Comparison of ENCODE assay signal across 7 cellular contexts in the genomic region with DNA sequence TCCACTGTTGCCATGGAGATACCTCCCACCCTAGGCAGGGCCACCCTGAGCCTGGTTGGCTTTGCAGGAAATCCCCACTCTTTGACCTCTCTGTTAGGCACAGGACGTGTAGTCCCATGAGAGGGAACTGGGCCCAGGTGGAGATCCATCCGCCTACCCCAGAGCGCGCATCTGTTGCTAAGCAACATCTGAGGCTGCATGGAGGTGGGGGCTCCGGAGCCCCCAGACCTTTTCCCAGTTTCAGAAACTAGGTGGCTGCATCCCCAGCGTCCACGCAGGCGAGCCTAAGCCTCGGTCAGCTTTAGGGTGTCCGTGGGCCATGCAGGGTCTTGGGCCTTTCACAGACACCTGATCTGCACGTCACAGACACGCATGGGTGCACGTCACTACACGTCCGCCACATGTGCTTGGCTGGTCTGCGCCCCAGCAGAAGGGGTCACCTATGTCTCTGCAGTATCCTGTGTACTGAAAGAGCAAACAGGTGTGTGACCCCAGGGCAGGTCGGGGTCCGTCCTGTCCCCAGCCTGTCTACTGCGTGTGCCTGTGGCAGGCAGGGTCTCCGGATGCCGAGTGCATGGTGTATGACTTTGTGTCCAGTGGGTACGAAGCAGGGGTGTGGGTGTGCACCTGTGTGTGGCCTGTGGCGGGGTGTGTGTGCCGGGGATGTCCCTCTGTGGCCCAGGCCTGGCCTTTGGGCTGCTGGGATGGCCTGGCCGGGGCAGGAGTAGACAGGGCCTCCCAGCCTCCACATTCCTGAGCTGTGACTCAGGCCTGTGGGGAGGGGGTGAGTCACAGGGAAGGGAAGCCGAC. TPM values are rescaled to one million over a fixed set of nuclear protein-coding genes. Genes with fewer than 3 reads are reported as not detected.
A peak's percentile ranks its signal among the peaks of the same experiment; 100 is the strongest.
DNase-seq lines count a peak whose midpoint lies in the region; ATAC-seq and TF ChIP-seq lines count a peak whose summit lies in the region.

No MANE protein-coding gene starts in this region.

- H3K27me3 ChIP-seq in GM23338 (ENCODE audit: insufficient read depth) = peaks cover 10% of the 10 kb centered on the region; the same call in 1 of the 2 replicates
- H3K27me3 ChIP-seq in neural cell (ENCODE audit: insufficient read depth, low read depth, low read length) = no peaks in the 10 kb centered on the region

- peaks cover 46% of the 10 kb centered on the region for H3K4me1 ChIP-seq in GM23338 (ENCODE audit: insufficient read depth)

- H3K27ac ChIP-seq in GM23338 (ENCODE audit: low read depth) (no peak overlapping the region), SK-N-MC (peak overlapping the region; percentile 21; the same call in 1 of the 2 replicates), neural cell (ENCODE audit: low read length) (peak overlapping the region; percentile 51)

- H3K9me3 ChIP-seq in SK-N-MC (ENCODE audit: low read depth, low read length) (no peaks in the 10 kb centered on the region), neural cell (ENCODE audit: low read length) (no peaks in the 10 kb centered on the region)

- H2AFZ ChIP-seq in GM23338 (no peak overlapping the region), neural cell (ENCODE audit: low read depth, low read length) (no peak overlapping the region)

- TF ChIP-seq RAD21 in neural cell (conservative IDR thresholded peaks at IDR 0.05) = no peak

- H3K4me3 ChIP-seq in GM23338 (peak overlapping the region; percentile 43; the same call in 1 of the 2 replicates), SK-N-MC (no peak overlapping the region), neural cell (ENCODE audit: low read length) (peak overlapping the region; percentile 43)

- no peak for TF ChIP-seq EP300 in neural cell (conservative IDR thresholded peaks at IDR 0.05; ENCODE audit: poor library complexity, severe bottlenecking)

- H3K9ac ChIP-seq in SK-N-MC (ENCODE audit: insufficient read length) (no peak overlapping the region), neural cell (ENCODE audit: low read length) (peak overlapping the region; percentile 47)

- H4K20me1 ChIP-seq in GM23338 (replicated peaks; ENCODE audit: insufficient read depth) (0 out of 2 replicates have a peak, but pooled peaks cover 4% of the 10 kb centered on the region), neural cell (ENCODE audit: insufficient read depth) (peaks cover 4% of the 10 kb centered on the region)

- peaks cover 2% of the 10 kb centered on the region for H3K9me3 Mint-ChIP-seq in GM23338

- H3K9me2 ChIP-seq in GM23338 (ENCODE audit: insufficient read depth) (no peaks in the 10 kb centered on the region), neural cell (ENCODE audit: insufficient read depth, low read length) (no peaks in the 10 kb centered on the region)

- H3K27ac Mint-ChIP-seq in GM23338 = peak overlapping the region; percentile 96

- TF ChIP-seq CTCF in GM23338 (conservative IDR thresholded peaks at IDR 0.05; ENCODE audit: low read depth in 2 of 2) (no peak), neural cell (IDR thresholded peaks at IDR 0.05; ENCODE audit: poor library complexity, severe bottlenecking) (no peak)

- H3K36me3 ChIP-seq in GM23338 (ENCODE audit: insufficient read depth) = no peaks in the 10 kb centered on the region
- H3K36me3 ChIP-seq in SK-N-MC (ENCODE audit: insufficient read depth, low read length) = peaks cover 2% of the 10 kb centered on the region; the same call in 1 of the 2 replicates
- no peaks in the 10 kb centered on the region for H3K36me3 ChIP-seq in neural cell (ENCODE audit: insufficient read depth, low read length)

- H3F3A ChIP-seq in GM23338 (replicated peaks; ENCODE audit: low read depth) (peaks cover 40% of the 10 kb centered on the region), neural cell (ENCODE audit: insufficient read depth, low read length, poor library complexity, severe bottlenecking) (no peaks in the 10 kb centered on the region)

- H3K79me2 ChIP-seq in GM23338 (replicated peaks; ENCODE audit: insufficient read depth) (peaks cover 9% of the 10 kb centered on the region), neural cell (replicated peaks; ENCODE audit: insufficient read depth, low read length) (peaks cover 24% of the 10 kb centered on the region)

- peaks cover 49% of the 10 kb centered on the region for H3K4me1 Mint-ChIP-seq in GM23338

- H3K27me3 Mint-ChIP-seq in GM23338 (ENCODE audit: insufficient read depth, low read depth, poor library complexity) = peaks cover 46% of the 10 kb centered on the region

- peak; percentile 87 for DNase-seq in GM23338 (ENCODE audit: low spot score)
- no peak for DNase-seq in SK-N-MC (ENCODE audit: low read depth, low spot score)
- no peak for DNase-seq in NCI-H1048 (lab: John Stamatoyannopoulos, UW)

- H3K4me2 ChIP-seq in GM23338 = peak overlapping the region; percentile 71
- H3K4me2 ChIP-seq in neural cell (ENCODE audit: low read length) = no peak overlapping the region

- peak; percentile 9 for ATAC-seq in GM23338
- peak; percentile 7 for ATAC-seq in esophagus mucosa
- no peak for ATAC-seq in HG03442 (IDR thresholded peaks at IDR 0.05; ENCODE audit: unreplicated experiment)
- ATAC-seq in HG02610 (IDR thresholded peaks at IDR 0.05; ENCODE audit: unreplicated experiment) = no peak

- H3K36me3 Mint-ChIP-seq in GM23338 (ENCODE audit: low read depth) = peaks cover 13% of the 10 kb centered on the region

- peak overlapping the region; percentile 52 for H3K4me3 Mint-ChIP-seq in GM23338

TF ChIP-seq in GM23338, 12 proteins besides CTCF, POLR2A, EP300 and RAD21 (continues in another document):
- no peak for TF ChIP-seq EZH2phosphoT487 (IDR thresholded peaks at IDR 0.05; ENCODE audit: unreplicated experiment)
- no peak for TF ChIP-seq ETS1 (IDR thresholded peaks at IDR 0.05)
- no peak for TF ChIP-seq STAT1 (IDR thresholded peaks at IDR 0.05; ENCODE audit: unreplicated experiment)
- TF ChIP-seq POLR2AphosphoS5 (IDR thresholded peaks at IDR 0.05; ENCODE audit: low read depth) = no peak; the same call in 1 of the 2 replicates

TF ChIP-seq in neural cell, 6 proteins besides CTCF, POLR2A, EP300 and RAD21:
- TF ChIP-seq POLR2AphosphoS5 (IDR thresholded peaks at IDR 0.05) (no peak), TAF1 (IDR thresholded peaks at IDR 0.05; ENCODE audit: low read depth) (no peak), SMC3 (conservative IDR thresholded peaks at IDR 0.05; ENCODE audit: poor library complexity) (no peak), EZH2 (IDR thresholded peaks at IDR 0.05; ENCODE audit: borderline replicate concordance, insufficient read depth, low read length, poor library complexity, severe bottlenecking) (no peak), MXI1 (conservative IDR thresholded peaks at IDR 0.05; ENCODE audit: poor library complexity, severe bottlenecking) (no peak)
- TF ChIP-seq, protein P1, sequence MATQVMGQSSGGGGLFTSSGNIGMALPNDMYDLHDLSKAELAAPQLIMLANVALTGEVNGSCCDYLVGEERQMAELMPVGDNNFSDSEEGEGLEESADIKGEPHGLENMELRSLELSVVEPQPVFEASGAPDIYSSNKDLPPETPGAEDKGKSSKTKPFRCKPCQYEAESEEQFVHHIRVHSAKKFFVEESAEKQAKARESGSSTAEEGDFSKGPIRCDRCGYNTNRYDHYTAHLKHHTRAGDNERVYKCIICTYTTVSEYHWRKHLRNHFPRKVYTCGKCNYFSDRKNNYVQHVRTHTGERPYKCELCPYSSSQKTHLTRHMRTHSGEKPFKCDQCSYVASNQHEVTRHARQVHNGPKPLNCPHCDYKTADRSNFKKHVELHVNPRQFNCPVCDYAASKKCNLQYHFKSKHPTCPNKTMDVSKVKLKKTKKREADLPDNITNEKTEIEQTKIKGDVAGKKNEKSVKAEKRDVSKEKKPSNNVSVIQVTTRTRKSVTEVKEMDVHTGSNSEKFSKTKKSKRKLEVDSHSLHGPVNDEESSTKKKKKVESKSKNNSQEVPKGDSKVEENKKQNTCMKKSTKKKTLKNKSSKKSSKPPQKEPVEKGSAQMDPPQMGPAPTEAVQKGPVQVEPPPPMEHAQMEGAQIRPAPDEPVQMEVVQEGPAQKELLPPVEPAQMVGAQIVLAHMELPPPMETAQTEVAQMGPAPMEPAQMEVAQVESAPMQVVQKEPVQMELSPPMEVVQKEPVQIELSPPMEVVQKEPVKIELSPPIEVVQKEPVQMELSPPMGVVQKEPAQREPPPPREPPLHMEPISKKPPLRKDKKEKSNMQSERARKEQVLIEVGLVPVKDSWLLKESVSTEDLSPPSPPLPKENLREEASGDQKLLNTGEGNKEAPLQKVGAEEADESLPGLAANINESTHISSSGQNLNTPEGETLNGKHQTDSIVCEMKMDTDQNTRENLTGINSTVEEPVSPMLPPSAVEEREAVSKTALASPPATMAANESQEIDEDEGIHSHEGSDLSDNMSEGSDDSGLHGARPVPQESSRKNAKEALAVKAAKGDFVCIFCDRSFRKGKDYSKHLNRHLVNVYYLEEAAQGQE (IDR thresholded peaks at IDR 0.05; ENCODE audit: borderline replicate concordance) = no peak
TF ChIP-seq in neural cell: peak in this region for 0.

RNA-seq across cellular contexts. Expression of gene CIRBP, which starts 4.1 kb away (rescaled TPM):
- total RNA-seq in GM23338 (2014; rRNA removed; shearing (Covaris generic)) = 152 and 202 TPM in 2 replicates
- 153 and 160 TPM in 2 replicates for polyA plus RNA-seq in GM23338 (2016; fragmentation: Nextera tagmentation; extraction: Ambion mirVana)
- 172 TPM for total RNA-seq in esophagus mucosa
- 1,663 and 1,665 TPM in 2 replicates for polyA plus RNA-seq in neural cell
- 542 and 651 TPM in 2 replicates for polyA minus RNA-seq in neural cell

RNA-seq across cellular contexts. Expression of gene FAM174C, which starts 10.3 kb away (rescaled TPM):
- total RNA-seq in GM23338 (2014; rRNA removed; shearing (Covaris generic)) = 39.2 and 60.4 TPM in 2 replicates
- polyA plus RNA-seq in GM23338 (2016; fragmentation: Nextera tagmentation; extraction: Ambion mirVana) (62.3 and 68.0 TPM in 2 replicates), neural cell (21.7 and 28.4 TPM in 2 replicates)
- total RNA-seq in esophagus mucosa = 41.2 TPM
- polyA minus RNA-seq in neural cell = 5.1 and 7.5 TPM in 2 replicates

RNA-seq across cellular contexts. Expression of gene MIDN, which starts 16.6 kb away (rescaled TPM):
- total RNA-seq in GM23338 (2014; rRNA removed; shearing (Covaris generic)) = 84.5 and 113 TPM in 2 replicates
- polyA plus RNA-seq in GM23338 (2016; fragmentation: Nextera tagmentation; extraction: Ambion mirVana) (28.6 and 33.3 TPM in 2 replicates), neural cell (24.8 and 28.3 TPM in 2 replicates)
- 99.3 TPM for total RNA-seq in esophagus mucosa
- polyA minus RNA-seq in neural cell = 56.4 and 57.9 TPM in 2 replicates

RNA-seq across cellular contexts. Expression of gene EFNA2, which starts 20.7 kb away (rescaled TPM):
- total RNA-seq in GM23338 (2014; rRNA removed; shearing (Covaris generic)) = 8.2 and 10.3 TPM in 2 replicates
- polyA plus RNA-seq in GM23338 (2016; fragmentation: Nextera tagmentation; extraction: Ambion mirVana) (2.7 and 4.8 TPM in 2 replicates), neural cell (9.8 and 10.3 TPM in 2 replicates)
- total RNA-seq in esophagus mucosa = 0.40 TPM
- polyA minus RNA-seq in neural cell = 23.4 and 24.8 TPM in 2 replicates

RNA-seq across cellular contexts. Expression of gene ATP5F1D, which starts 23.5 kb away (rescaled TPM):
- 78.7 and 139 TPM in 2 replicates for total RNA-seq in GM23338 (2014; rRNA removed; shearing (Covaris generic))
- 396 and 420 TPM in 2 replicates for polyA plus RNA-seq in GM23338 (2016; fragmentation: Nextera tagmentation; extraction: Ambion mirVana)
- 251 TPM for total RNA-seq in esophagus mucosa
- polyA plus RNA-seq in neural cell = 22.8 and 47.8 TPM in 2 replicates
- polyA minus RNA-seq in neural cell = 9.0 and 13.3 TPM in 2 replicates

Comparison
In these comparisons a context has a peak if more than half of its experiments do, and no peak if none do; other contexts are left out.
1. ATAC-seq: peak in GM23338 (single experiment) and esophagus mucosa (single experiment); none in HG03442 (single experiment) and HG02610 (single experiment).